In the genomic region with DNA sequence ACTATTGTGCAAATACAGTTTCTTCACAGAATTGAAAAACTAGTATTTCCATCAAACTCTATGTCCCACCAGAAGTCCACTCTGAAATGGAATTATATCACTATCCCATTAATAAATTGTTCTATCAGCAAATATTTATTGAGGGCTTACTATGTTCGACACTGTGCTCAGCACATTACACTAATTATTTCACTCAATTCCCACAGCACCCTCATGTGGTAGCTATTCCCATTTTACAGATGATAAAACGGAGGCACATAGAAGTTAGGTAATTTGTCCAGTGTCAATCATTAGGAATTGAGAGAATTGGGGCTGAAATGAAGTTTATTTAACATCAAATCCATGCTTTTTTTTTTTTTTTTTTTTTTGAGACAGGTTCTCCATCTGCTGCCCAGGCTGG, we compare ENCODE assay signal across 16 cellular contexts. TPM values are rescaled to one million over a fixed set of nuclear protein-coding genes. Genes with fewer than 3 reads are reported as not detected.
DNase-seq lines count a peak whose midpoint lies in the region; ATAC-seq and TF ChIP-seq lines count a peak whose summit lies in the region.
"Had no signal": no experiment of that assay in that cellular context is flagged by ENCODE, and none has a peak within 500 bp of the region (broad histone marks: within the 10 kb centered on the region; RNA-seq: fewer than 3 reads in every experiment).

No MANE protein-coding gene starts in this region.

- H3K18ac ChIP-seq in H9 (ENCODE audit: insufficient read length, low read depth, low read length): no peak overlapping the region

- no peak overlapping the region for H2AK5ac ChIP-seq in H9 (ENCODE audit: insufficient read length, low read length)

- DNase-seq in Daoy (ENCODE audit: low read depth) (peak; percentile 3), H9 (no peak), RPMI7951 (ENCODE audit: low read depth) (peak; percentile 54), foreskin keratinocyte (no peak), C1 segment of cervical spinal cord (lab: John Stamatoyannopoulos, UW) (no peak)
- DNase-seq: activated CD8-positive, alpha-beta T cell treated with anti-CD3 and anti-CD28 coated beads for 36 hours; glutamatergic neuron; NCI-H1436; NCI-H2227 treated with DMSO at 0.1 percent for 48 hours; OCI-M1; stimulated activated CD4-positive, alpha-beta T cell treated with anti-CD3 and anti-CD28 coated beads, Interleukin-2, amount 100 ng/mL, for 48 hours had no signal

- ATAC-seq in foreskin keratinocyte (no peak), GM21423 (IDR thresholded peaks at IDR 0.05; ENCODE audit: unreplicated experiment) (no peak), GM21737 (IDR thresholded peaks at IDR 0.05; ENCODE audit: unreplicated experiment) (no peak), GM18870 (IDR thresholded peaks at IDR 0.05; ENCODE audit: unreplicated experiment) (no peak)
- ATAC-seq: activated CD8-positive, alpha-beta T cell treated with anti-CD3 and anti-CD28 coated beads for 36 hours had no signal

- no peak overlapping the region for H3K14ac ChIP-seq in H9 (ENCODE audit: insufficient read depth, low read length)

- H3K56ac ChIP-seq in H9 (ENCODE audit: insufficient read length, low read depth, low read length): no peak overlapping the region

- WGBS in H9 (ENCODE audit: extremely low coverage, insufficient read length, low lambda C conversion rate): no CpG with 5 or more reads among the region's 2 CpGs

- no peaks in the 10 kb centered on the region for H3K27me3 Mint-ChIP-seq in H9 (ENCODE audit: low read depth)

- H3K4ac ChIP-seq in H9 (ENCODE audit: low read depth, low read length): no peak overlapping the region

- no peak overlapping the region for H3K4me3 Mint-ChIP-seq in H9
- H3K4me3 Mint-ChIP-seq: activated CD8-positive, alpha-beta T cell treated with anti-CD3 and anti-CD28 coated beads for 36 hours had no signal

- H3K9me3 ChIP-seq in H9 (ENCODE audit: control insufficient read depth, low read depth, low read length): peaks cover 2% of the 10 kb centered on the region
- H3K9me3 ChIP-seq: BLaER1 treated with 17β-estradiol and CSF1 and Interleukin-3, amounts not matched to agents 10 nM and 100 nM had no signal

- no peak overlapping the region for H4K5ac ChIP-seq in H9 (ENCODE audit: insufficient read length, low read depth, low read length)

- H2BK15ac ChIP-seq in H9 (ENCODE audit: low read depth, low read length): no peak overlapping the region

- no peak overlapping the region for H3K9ac ChIP-seq in H9 (ENCODE audit: extremely low read depth, insufficient read length, low read length)
- H3K9ac ChIP-seq: BLaER1 treated with 17β-estradiol and CSF1 and Interleukin-3, amounts not matched to agents 10 nM and 100 nM had no signal

- TF ChIP-seq CTCF in H9 (conservative IDR thresholded peaks at IDR 0.05) (peak; percentile 35; the same call in 2 of the 3 replicates), foreskin keratinocyte (conservative IDR thresholded peaks at IDR 0.05) (peak; percentile 44)

- no peaks in the 10 kb centered on the region for H3K79me2 ChIP-seq in H9 (ENCODE audit: insufficient read depth, low read length)

- H4K91ac ChIP-seq in H9 (ENCODE audit: insufficient read length, low read depth, low read length): no peak overlapping the region

- no peak overlapping the region for H3K27ac Mint-ChIP-seq in H9
- H3K27ac Mint-ChIP-seq: activated CD8-positive, alpha-beta T cell treated with anti-CD3 and anti-CD28 coated beads for 36 hours had no signal

- H3K4me1 Mint-ChIP-seq in H9: peaks cover 0 to 3% of the 10 kb centered on the region in 2 experiments; a peak in 2 of 4 replicates

- H3K27ac ChIP-seq in H9 (ENCODE audit: insufficient read length, low read depth, low read length): no peak overlapping the region
- no peak overlapping the region for H3K27ac ChIP-seq in foreskin keratinocyte
- H3K27ac ChIP-seq: BLaER1 treated with 17β-estradiol and CSF1 and Interleukin-3, amounts not matched to agents 10 nM and 100 nM; right atrium auricular region had no signal

- H3K4me1 ChIP-seq in H9 (ENCODE audit: insufficient read depth, low read length): no peaks in the 10 kb centered on the region
- H3K4me1 ChIP-seq in foreskin keratinocyte: peaks cover 1% of the 10 kb centered on the region
- H3K4me1 ChIP-seq: right atrium auricular region had no signal

- H3K9me3 Mint-ChIP-seq in H9: peaks cover 8 to 14% of the 10 kb centered on the region in 2 experiments

- H2BK5ac ChIP-seq in H9 (ENCODE audit: insufficient read length, low read length): no peak overlapping the region

- H2BK20ac ChIP-seq in H9 (ENCODE audit: low read depth, low read length, poor library complexity, severe bottlenecking): no peak overlapping the region

- peaks cover 3 to 9% (median 5%) of the 10 kb centered on the region in 3 experiments for H3K36me3 Mint-ChIP-seq in H9 (ENCODE audit: insufficient read depth in 1 of 3, low read depth in 3 of 3)

- no peaks in the 10 kb centered on the region for H4K20me1 ChIP-seq in H9 (ENCODE audit: control insufficient read depth, insufficient read depth, insufficient read length)
- H4K20me1 ChIP-seq: BLaER1 treated with 17β-estradiol and CSF1 and Interleukin-3, amounts not matched to agents 10 nM and 100 nM had no signal

- no peak overlapping the region for H3K23ac ChIP-seq in H9 (ENCODE audit: insufficient read length, low read depth, low read length)

- no peaks in the 10 kb centered on the region for H3K23me2 ChIP-seq in H9 (ENCODE audit: insufficient read length, low read depth, low read length, poor library complexity, severe bottlenecking)

- no peak overlapping the region for H3K4me2 ChIP-seq in H9 (ENCODE audit: insufficient read depth, insufficient read length, low read length)
- H3K4me2 ChIP-seq: BLaER1 treated with 17β-estradiol and CSF1 and Interleukin-3, amounts not matched to agents 10 nM and 100 nM had no signal

- no peak overlapping the region for H2AFZ ChIP-seq in H9 (ENCODE audit: low read length)

- no peaks in the 10 kb centered on the region for H3K27me3 ChIP-seq in H9 (ENCODE audit: insufficient read depth, low read length)
- H3K27me3 ChIP-seq in foreskin keratinocyte: no peaks in the 10 kb centered on the region
- H3K27me3 ChIP-seq: BLaER1 treated with 17β-estradiol and CSF1 and Interleukin-3, amounts not matched to agents 10 nM and 100 nM; right atrium auricular region had no signal

- H3T11ph ChIP-seq in H9 (ENCODE audit: low read length): no peak overlapping the region

- no peak overlapping the region for H4K8ac ChIP-seq in H9 (replicated peaks; ENCODE audit: insufficient read length, low read depth, low read length)

- no peak overlapping the region for H2BK120ac ChIP-seq in H9 (ENCODE audit: low read depth, low read length, poor library complexity, severe bottlenecking)

- no peaks in the 10 kb centered on the region for H3K79me1 ChIP-seq in H9 (ENCODE audit: insufficient read depth, low read depth, low read length, poor library complexity, severe bottlenecking)

- no peak overlapping the region for H2BK12ac ChIP-seq in H9 (ENCODE audit: insufficient read length, low read depth, low read length)

RNA-seq across cellular contexts. Expression of a gene that starts 52.5 kb away (rescaled TPM):
- 6.4 and 7.1 TPM in 2 replicates for total RNA-seq in Daoy (2014; rRNA removed; shearing (Covaris generic))
- total RNA-seq in H9 (2021) (10.6 and 11.6 TPM in 2 replicates), foreskin keratinocyte (21.5 and 23.3 TPM in 2 replicates)
- total RNA-seq in RPMI7951 (2014; rRNA removed; shearing (Covaris generic)): 22.2 and 29.7 TPM in 2 replicates
- polyA plus RNA-seq in foreskin keratinocyte: 15.7 and 16.5 TPM in 2 replicates

RNA-seq across cellular contexts. Expression of a gene that starts 53.6 kb away (rescaled TPM):
- total RNA-seq in Daoy (2014; rRNA removed; shearing (Covaris generic)): 3.1 and 3.6 TPM in 2 replicates
- total RNA-seq in H9 (2021) (7.1 and 7.9 TPM in 2 replicates), foreskin keratinocyte (5.1 and 5.4 TPM in 2 replicates)
- total RNA-seq in RPMI7951 (2014; rRNA removed; shearing (Covaris generic)): 3.7 and 4.7 TPM in 2 replicates
- 1.3 and 1.4 TPM in 2 replicates for polyA plus RNA-seq in foreskin keratinocyte

Comparison
In these comparisons a context has a peak if more than half of its experiments do, and no peak if none do; other contexts are left out.
1. DNase-seq: peak in Daoy (single experiment) and RPMI7951 (single experiment); none in H9 (single experiment), foreskin keratinocyte (0 of 2) and C1 segment of cervical spinal cord (0 of 14).